In the genomic region with DNA sequence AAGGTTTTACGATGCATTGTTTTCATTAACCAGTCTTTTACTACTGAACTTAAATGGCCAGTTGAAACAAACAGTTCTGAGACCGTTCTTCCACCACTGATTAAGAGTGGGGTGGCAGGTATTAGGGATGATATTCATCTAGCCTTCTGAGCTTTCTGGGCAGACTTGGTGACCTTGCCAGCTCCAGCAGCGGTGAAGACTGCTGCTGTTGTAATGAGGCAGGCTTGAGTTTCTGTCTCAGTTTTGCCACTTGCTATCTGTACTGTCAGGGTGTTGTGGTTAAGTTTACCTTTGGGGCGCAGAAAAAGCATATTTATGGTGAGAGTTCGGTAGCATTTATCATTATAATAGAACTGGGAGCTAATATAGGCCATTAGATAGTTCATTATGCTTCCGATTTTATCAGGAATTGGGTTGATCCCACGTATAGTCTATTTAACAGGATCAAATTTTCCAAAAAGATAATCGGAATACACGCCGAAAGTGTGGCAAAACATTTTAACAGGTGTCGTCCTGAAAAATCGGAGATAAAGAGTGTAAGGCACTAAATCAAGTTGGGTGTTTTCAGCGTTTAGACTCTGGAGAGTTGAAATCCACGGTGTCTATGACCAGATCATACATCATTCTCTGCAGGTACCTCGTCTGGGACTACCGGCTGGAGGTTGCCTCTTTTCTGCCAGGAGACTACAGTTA, we compare ENCODE assay signal across 8 cellular contexts. TPM values are rescaled to one million over a fixed set of nuclear protein-coding genes. Genes with fewer than 3 reads are reported as not detected.
A peak's percentile ranks its signal among the peaks of the same experiment; 100 is the strongest.
DNase-seq lines count a peak whose midpoint lies in the region; ATAC-seq and TF ChIP-seq lines count a peak whose summit lies in the region.

No MANE protein-coding gene starts in this region.

- H4K20me1 ChIP-seq in fibroblast of lung (ENCODE audit: control insufficient read depth, extremely low read depth, insufficient read depth, low read length) = no peaks in the 10 kb centered on the region

- peaks cover 21% of the 10 kb centered on the region for H3K36me3 Mint-ChIP-seq in activated CD4-positive, alpha-beta memory T cell treated with anti-CD3 and anti-CD28 coated beads, Interleukin-2, amount 10 ng/mL, durations not matched to agents 7 days and 5 days (ENCODE audit: low read depth)

- WGBS in HUES64 = 19% methylated on average over 16 of the region's 16 CpGs

- H3K4me2 ChIP-seq in fibroblast of lung (ENCODE audit: extremely low read depth, insufficient read depth, low read length) = peak overlapping the region; percentile 85

- H3K27me3 ChIP-seq in HUES64 (ENCODE audit: insufficient read depth, low read length) = no peaks in the 10 kb centered on the region
- H3K27me3 ChIP-seq in fibroblast of lung (ENCODE audit: control insufficient read depth, insufficient read depth, low read length) = no peaks in the 10 kb centered on the region
- H3K27me3 ChIP-seq in neuron (ENCODE audit: insufficient read depth, low read length) = no peaks in the 10 kb centered on the region

- peak overlapping the region; percentile 90 for H3K27ac Mint-ChIP-seq in activated CD4-positive, alpha-beta memory T cell treated with anti-CD3 and anti-CD28 coated beads, Interleukin-2, amount 10 ng/mL, durations not matched to agents 7 days and 5 days

- H3K9ac ChIP-seq in ES-I3 (ENCODE audit: low read depth, low read length) = peak overlapping the region; percentile 86
- peak overlapping the region; percentile 76 for H3K9ac ChIP-seq in HUES64 (ENCODE audit: low read depth, low read length)
- H3K9ac ChIP-seq in fibroblast of lung (ENCODE audit: insufficient read depth, low read length) = peak overlapping the region; percentile 51

- H3K4me1 Mint-ChIP-seq in activated CD4-positive, alpha-beta memory T cell treated with anti-CD3 and anti-CD28 coated beads, Interleukin-2, amount 10 ng/mL, durations not matched to agents 7 days and 5 days = peaks cover 65% of the 10 kb centered on the region

- POLR2A ChIA-PET in activated CD4-positive, alpha-beta memory T cell treated with anti-CD3 and anti-CD28 coated beads, Interleukin-2, amount 10 ng/mL, durations not matched to agents 7 days and 5 days (lab: Charles Lee) = interaction anchor here (1.2 to 3.3 kb wide), 5 partner anchors 11 to 91 kb away, joined by 3 to 20 read pairs (median 8); a partner anchor contains a TSS

- H3K27ac ChIP-seq in HUES64 (ENCODE audit: low read depth, low read length) (peak overlapping the region; percentile 94), fibroblast of lung (ENCODE audit: insufficient read depth, low read length) (peak overlapping the region; percentile 76)

- H2AFZ ChIP-seq in fibroblast of lung (ENCODE audit: low read length) = peak overlapping the region; percentile 90
- peak overlapping the region; percentile 63 for H2AFZ ChIP-seq in neuron (ENCODE audit: low read depth, low read length)

- no peak for ATAC-seq in GM18867 (IDR thresholded peaks at IDR 0.05; ENCODE audit: unreplicated experiment)
- ATAC-seq in GM21423 (IDR thresholded peaks at IDR 0.05; ENCODE audit: unreplicated experiment) = no peak
- no peak for ATAC-seq in GM18909 (IDR thresholded peaks at IDR 0.05; ENCODE audit: poor library complexity, unreplicated experiment)

- H3K4me3 Mint-ChIP-seq in activated CD4-positive, alpha-beta memory T cell treated with anti-CD3 and anti-CD28 coated beads, Interleukin-2, amount 10 ng/mL, durations not matched to agents 7 days and 5 days = peak overlapping the region; percentile 98

- H3K4me3 ChIP-seq in HUES64 (ENCODE audit: low read length) = peak overlapping the region; percentile 79
- H3K4me3 ChIP-seq in fibroblast of lung (replicated peaks in 1 of 4; ENCODE audit: control extremely low read depth in 1 of 4, insufficient read depth in 1 of 4, low read depth in 3 of 4, low read length in 4 of 4) = peak overlapping the region; percentile 37 to 95 (median 72)
- H3K4me3 ChIP-seq in neuron (ENCODE audit: low read length) = peak overlapping the region; percentile 73

- H3K79me2 ChIP-seq in fibroblast of lung (ENCODE audit: control insufficient read depth, insufficient read depth, low read length) = peaks cover 39% of the 10 kb centered on the region

- H3K9me3 ChIP-seq in ES-I3 (ENCODE audit: control insufficient read depth, insufficient read depth, low read length) = no peaks in the 10 kb centered on the region
- no peaks in the 10 kb centered on the region for H3K9me3 ChIP-seq in HUES64 (ENCODE audit: insufficient read depth, low read depth, low read length)
- H3K9me3 ChIP-seq in fibroblast of lung (ENCODE audit: control insufficient read depth, insufficient read depth, low read depth, low read length) = no peaks in the 10 kb centered on the region
- H3K9me3 ChIP-seq in neuron (ENCODE audit: low read length) = no peaks in the 10 kb centered on the region

- H3K4me1 ChIP-seq in ES-I3 (ENCODE audit: insufficient read depth, low read length) (peaks cover 18% of the 10 kb centered on the region), HUES64 (ENCODE audit: insufficient read depth, low read length) (peaks cover 23% of the 10 kb centered on the region; the same call in 1 of the 2 replicates), fibroblast of lung (ENCODE audit: control insufficient read depth, extremely low read depth, insufficient read depth, low read length) (no peaks in the 10 kb centered on the region), neuron (ENCODE audit: insufficient read depth, low read length) (peaks cover 15% of the 10 kb centered on the region)

- H3K27me3 Mint-ChIP-seq in activated CD4-positive, alpha-beta memory T cell treated with anti-CD3 and anti-CD28 coated beads, Interleukin-2, amount 10 ng/mL, durations not matched to agents 7 days and 5 days = no peaks in the 10 kb centered on the region

- no peak for TF ChIP-seq CTCF in fibroblast of lung (conservative IDR thresholded peaks at IDR 0.05 in 1 of 2, IDR thresholded peaks at IDR 0.05 in 1 of 2; ENCODE audit: low read depth in 1 of 2, low read length in 2 of 2)

- peak; percentile 49 for DNase-seq in activated CD4-positive, alpha-beta memory T cell treated with anti-CD3 and anti-CD28 coated beads, Interleukin-2, amount 10 ng/mL, durations not matched to agents 7 days and 5 days
- DNase-seq in fibroblast of lung (ENCODE audit: low read depth in 2 of 2) = no peak

- H3K36me3 ChIP-seq in ES-I3 (ENCODE audit: insufficient read depth, low read length) (no peaks in the 10 kb centered on the region), HUES64 (ENCODE audit: insufficient read depth, low read length) (no peaks in the 10 kb centered on the region), fibroblast of lung (ENCODE audit: control insufficient read depth, insufficient read depth, low read length) (no peaks in the 10 kb centered on the region), neuron (ENCODE audit: insufficient read depth, low read length) (no peaks in the 10 kb centered on the region)

- no peaks in the 10 kb centered on the region for H3K9me3 Mint-ChIP-seq in activated CD4-positive, alpha-beta memory T cell treated with anti-CD3 and anti-CD28 coated beads, Interleukin-2, amount 10 ng/mL, durations not matched to agents 7 days and 5 days

- CTCF ChIA-PET in activated CD4-positive, alpha-beta memory T cell treated with anti-CD3 and anti-CD28 coated beads, Interleukin-2, amount 10 ng/mL, durations not matched to agents 7 days and 5 days (lab: Charles Lee) = interaction anchor here (1.2 to 1.7 kb wide), 2 partner anchors 34 to 38 kb away, joined by 3 to 6 read pairs; no protein-coding TSS in a partner anchor

RNA-seq across cellular contexts. Expression of a gene that starts 0.7 kb away (rescaled TPM):
- 12.7 TPM for polyA plus RNA-seq in HUES64 (2013, experiment 1 of 2)
- polyA plus RNA-seq in HUES64 (2013, experiment 2 of 2) = 15.3 TPM
- 10 to 100 TPM; 38.4 to 42.9 TPM for total RNA-seq in activated CD4-positive, alpha-beta memory T cell treated with anti-CD3 and anti-CD28 coated beads, Interleukin-2, amount 10 ng/mL, durations not matched to agents 7 days and 5 days
- 40.8 and 41.1 TPM in 2 replicates for total RNA-seq in fibroblast of lung
- 31.0 and 37.9 TPM in 2 replicates for polyA plus RNA-seq in fibroblast of lung
- 17.3 and 21.0 TPM in 2 replicates for polyA plus RNA-seq in fibroblast of lung (2012)
- polyA minus RNA-seq in fibroblast of lung (ENCODE audit: low replicate concordance) = 23.0 and 25.8 TPM in 2 replicates

RNA-seq across cellular contexts. Expression of a gene that starts 15.2 kb away (rescaled TPM):
- polyA plus RNA-seq in HUES64 (2013, experiment 1 of 2) = not detected
- polyA plus RNA-seq in HUES64 (2013, experiment 2 of 2) = not detected
- 10 to 100 TPM; 11.4 to 12.2 TPM for total RNA-seq in activated CD4-positive, alpha-beta memory T cell treated with anti-CD3 and anti-CD28 coated beads, Interleukin-2, amount 10 ng/mL, durations not matched to agents 7 days and 5 days
- 0.17 TPM in 1 of 2 replicates, not detected in the other for total RNA-seq in fibroblast of lung
- polyA plus RNA-seq in fibroblast of lung = 0.34 and 0.37 TPM in 2 replicates
- polyA plus RNA-seq in fibroblast of lung (2012) = 0.23 and 0.24 TPM in 2 replicates
- 22.9 TPM in 1 of 2 replicates, not detected in the other for polyA minus RNA-seq in fibroblast of lung (ENCODE audit: low replicate concordance)

RNA-seq across cellular contexts. Expression of a gene that starts 42.0 kb away (rescaled TPM):
- polyA plus RNA-seq in HUES64 (2013, experiment 1 of 2) = not detected
- not detected for polyA plus RNA-seq in HUES64 (2013, experiment 2 of 2)
- 1 to 10 TPM in 1 of 2 experiments, under 1 TPM in 1; 0.50 to 1.7 TPM for total RNA-seq in activated CD4-positive, alpha-beta memory T cell treated with anti-CD3 and anti-CD28 coated beads, Interleukin-2, amount 10 ng/mL, durations not matched to agents 7 days and 5 days
- total RNA-seq in fibroblast of lung = 0.26 and 0.33 TPM in 2 replicates
- 0.26 and 0.61 TPM in 2 replicates for polyA plus RNA-seq in fibroblast of lung
- 0.14 and 0.37 TPM in 2 replicates for polyA plus RNA-seq in fibroblast of lung (2012)
- polyA minus RNA-seq in fibroblast of lung (ENCODE audit: low replicate concordance) = not detected in 2 replicates

RNA-seq across cellular contexts. Expression of a gene that starts 48.9 kb away (rescaled TPM):
- polyA plus RNA-seq in HUES64 (2013, experiment 1 of 2) = 5.5 TPM
- polyA plus RNA-seq in HUES64 (2013, experiment 2 of 2) = 6.8 TPM
- total RNA-seq in activated CD4-positive, alpha-beta memory T cell treated with anti-CD3 and anti-CD28 coated beads, Interleukin-2, amount 10 ng/mL, durations not matched to agents 7 days and 5 days = 10 to 100 TPM; 19.6 to 20.4 TPM
- 5.4 and 8.3 TPM in 2 replicates for total RNA-seq in fibroblast of lung
- polyA plus RNA-seq in fibroblast of lung = 8.3 and 9.2 TPM in 2 replicates
- polyA plus RNA-seq in fibroblast of lung (2012) = 12.0 and 13.8 TPM in 2 replicates
- polyA minus RNA-seq in fibroblast of lung (ENCODE audit: low replicate concordance) = 42.4 and 75.1 TPM in 2 replicates

Comparison
In these comparisons a context has a peak if more than half of its experiments do, and no peak if none do; other contexts are left out.
1. RNA of a gene that starts 15.2 kb away (total RNA-seq): 11.4 to 12.2 TPM in activated CD4-positive, alpha-beta memory T cell treated with anti-CD3 and anti-CD28 coated beads, Interleukin-2, amount 10 ng/mL, durations not matched to agents 7 days and 5 days; 0.17 TPM in fibroblast of lung; every median in the first group is over 10 times any median in the second.
2. Peak in every context shown above with its lines, with median percentiles within 50 percentile points of each other: H3K9ac ChIP-seq and H3K4me3 ChIP-seq.